In genomic region chrX:44817029-44817428, GRCh38 we compare ENCODE assay signal across 26 cellular contexts. TPM values are rescaled to one million over a fixed set of nuclear protein-coding genes. Genes with fewer than 3 reads are reported as not detected.
DNase-seq lines count a peak whose midpoint lies in the region; ATAC-seq, FAIRE-seq and TF ChIP-seq lines count a peak whose summit lies in the region.
"Had no signal": no experiment of that assay in that cellular context is flagged by ENCODE, and none has a peak within 500 bp of the region (broad histone marks: within the 10 kb centered on the region; RNA-seq: fewer than 3 reads in every experiment).

No MANE protein-coding gene starts in this region.

- no peak overlapping the region for H2BK120ac ChIP-seq in mesendoderm (ENCODE audit: low read depth, low read length)

- H3K27me3 ChIP-seq in NT2/D1 (ENCODE audit: insufficient read depth, insufficient read length) (no peaks in the 10 kb centered on the region), bronchial epithelial cell (ENCODE audit: control insufficient read depth, insufficient read depth, low read length) (no peaks in the 10 kb centered on the region), mesendoderm (ENCODE audit: insufficient read depth, low read length, poor library complexity) (no peaks in the 10 kb centered on the region), heart left ventricle (peaks cover 0 to 9% (median 0%) of the 10 kb centered on the region in 9 donors), adrenal gland (no peaks in the 10 kb centered on the region)
- H3K27me3 ChIP-seq: BE2C; BLaER1 treated with 17β-estradiol and CSF1 and Interleukin-3, amounts not matched to agents 10 nM and 100 nM had no signal

- H4K8ac ChIP-seq in mesendoderm (ENCODE audit: low read depth, low read length) = no peak overlapping the region

- peak; percentile 75 for FAIRE-seq in bronchial epithelial cell (lab: Jason Lieb, UNC)
- FAIRE-seq: D721Med, G401.6, GM19239 had no signal

- TF ChIP-seq CTCF in bronchial epithelial cell (IDR thresholded peaks at IDR 0.05; ENCODE audit: insufficient read depth, low read length, severe bottlenecking) (no peak), heart left ventricle (IDR thresholded peaks at IDR 0.05) (no peak), adrenal gland (IDR thresholded peaks at IDR 0.05) (no peak)

- no peak overlapping the region for H3K23ac ChIP-seq in mesendoderm (ENCODE audit: low read length)

- no peak overlapping the region for H2AK5ac ChIP-seq in mesendoderm (ENCODE audit: low read length)

- no peak for ATAC-seq in heart left ventricle
- no peak for ATAC-seq in HG02870 (IDR thresholded peaks at IDR 0.05; ENCODE audit: unreplicated experiment)
- ATAC-seq: A549, HCT116 had no signal

- no peak overlapping the region for H4K5ac ChIP-seq in mesendoderm (ENCODE audit: low read length)

- H3K4me1 ChIP-seq in NT2/D1 (ENCODE audit: insufficient read depth, insufficient read length) = no peaks in the 10 kb centered on the region
- H3K4me1 ChIP-seq in mesendoderm (ENCODE audit: control insufficient read depth, low read depth, low read length) = no peaks in the 10 kb centered on the region
- no peaks in the 10 kb centered on the region for H3K4me1 ChIP-seq in heart left ventricle
- H3K4me1 ChIP-seq in adrenal gland (replicated peaks in 1 of 2) = no peaks in the 10 kb centered on the region
- H3K4me1 ChIP-seq: A549; BE2C; BLaER1 treated with 17β-estradiol and CSF1 and Interleukin-3, amounts not matched to agents 10 nM and 100 nM had no signal

- DNase-seq in ELF-1 (ENCODE audit: low read depth, low spot score) (peak; percentile 58), NT2/D1 (ENCODE audit: low read depth, low spot score) (peak; percentile 8), bronchial epithelial cell (ENCODE audit: low read depth) (no peak), mesendoderm (peak; percentile 2), heart left ventricle (no peak), adrenal gland (no peak), NCI-H345 treated with DMSO at 0.1 percent for 48 hours (lab: John Stamatoyannopoulos, UW; ENCODE audit: unreplicated experiment) (no peak)
- DNase-seq: 8988T; ACHN; AML-193; BE2C; CD4-positive, alpha-beta T cell; CD8-positive, alpha-beta memory T cell; DMS 273 treated with DMSO at 0.1 percent for 48 hours; DMS79; GM23248; H9 had no signal

- H3K36me3 ChIP-seq in NT2/D1 (ENCODE audit: insufficient read depth, insufficient read length, low read length) (no peaks in the 10 kb centered on the region), bronchial epithelial cell (ENCODE audit: control insufficient read depth, insufficient read depth, low read length) (no peaks in the 10 kb centered on the region), mesendoderm (ENCODE audit: control insufficient read depth, insufficient read depth, low read length) (no peaks in the 10 kb centered on the region), heart left ventricle (no peaks in the 10 kb centered on the region), adrenal gland (replicated peaks in 1 of 2) (no peaks in the 10 kb centered on the region)
- H3K36me3 ChIP-seq: BE2C; BLaER1 treated with 17β-estradiol and CSF1 and Interleukin-3, amounts not matched to agents 10 nM and 100 nM had no signal

- TF ChIP-seq POLR2A in heart left ventricle (IDR thresholded peaks at IDR 0.05) (no peak), adrenal gland (IDR thresholded peaks at IDR 0.05) (no peak)

- H3K56ac ChIP-seq in mesendoderm (ENCODE audit: low read length) = no peak overlapping the region

- no peak overlapping the region for H2BK15ac ChIP-seq in mesendoderm (replicated peaks; ENCODE audit: low read depth)

- H3K9ac ChIP-seq in NT2/D1 (ENCODE audit: insufficient read length, low read depth) (no peak overlapping the region), mesendoderm (ENCODE audit: low read length) (no peak overlapping the region)
- H3K9ac ChIP-seq: BLaER1 treated with 17β-estradiol and CSF1 and Interleukin-3, amounts not matched to agents 10 nM and 100 nM; GM23248 had no signal

- no peak overlapping the region for H3K27ac ChIP-seq in mesendoderm (ENCODE audit: low read depth, low read length)
- H3K27ac ChIP-seq in heart left ventricle = no peak overlapping the region
- H3K27ac ChIP-seq in adrenal gland = no peak overlapping the region
- H3K27ac ChIP-seq: A549; BLaER1 treated with 17β-estradiol and CSF1 and Interleukin-3, amounts not matched to agents 10 nM and 100 nM; GM23248 had no signal

- H3K79me1 ChIP-seq in mesendoderm (ENCODE audit: low read length) = no peaks in the 10 kb centered on the region

- H3K4ac ChIP-seq in mesendoderm (ENCODE audit: low read depth, low read length) = no peak overlapping the region

- no CpG with 5 or more reads among the region's 7 CpGs for WGBS in mesendoderm (ENCODE audit: extremely low coverage, insufficient coverage, low lambda C conversion rate)
- WGBS in heart left ventricle, 4 donors = 82 to 94% (median 88%) methylated on average over 7 of the region's 7 CpGs
- 70 to 91% (median 87%) methylated on average over 6 to 7 of the region's 7 CpGs for WGBS in adrenal gland, 4 donors

- H2BK5ac ChIP-seq in mesendoderm (ENCODE audit: low read length) = no peak overlapping the region

- H3K18ac ChIP-seq in mesendoderm (ENCODE audit: low read length) = no peak overlapping the region

- H3K4me3 ChIP-seq in NT2/D1 (ENCODE audit: insufficient read length, low read depth) (no peak overlapping the region), bronchial epithelial cell (ENCODE audit: low read depth, low read length) (no peak overlapping the region), mesendoderm (ENCODE audit: low read length) (no peak overlapping the region), heart left ventricle (no peak overlapping the region), adrenal gland (no peak overlapping the region)
- H3K4me3 ChIP-seq: A549; BLaER1 treated with 17β-estradiol and CSF1 and Interleukin-3, amounts not matched to agents 10 nM and 100 nM; GM23248 had no signal

- H3K4me2 ChIP-seq in mesendoderm (ENCODE audit: low read length) = no peak overlapping the region
- H3K4me2 ChIP-seq: A549; BLaER1 treated with 17β-estradiol and CSF1 and Interleukin-3, amounts not matched to agents 10 nM and 100 nM had no signal

- H3K9me3 ChIP-seq in NT2/D1 (ENCODE audit: insufficient read depth, low read length) = no peaks in the 10 kb centered on the region; the same call in 1 of the 2 replicates
- no peaks in the 10 kb centered on the region for H3K9me3 ChIP-seq in heart left ventricle
- H3K9me3 ChIP-seq in adrenal gland (replicated peaks in 1 of 3) = no peaks in the 10 kb centered on the region
- H3K9me3 ChIP-seq: A549, BE2C had no signal

- intact Hi-C loops in heart left ventricle (cut with DNase I) = no loop called here
- intact Hi-C loops in adrenal gland (cut with DNase I) = no loop called here

- H3K79me2 ChIP-seq in mesendoderm (ENCODE audit: control insufficient read depth, insufficient read depth, low read length) = no peaks in the 10 kb centered on the region

RNA-seq across cellular contexts. Expression of gene DUSP21, which starts 26.8 kb away (rescaled TPM):
- not detected in 2 replicates for total RNA-seq in bronchial epithelial cell
- polyA plus RNA-seq in mesendoderm (2013, experiment 1 of 2) = not detected
- not detected for polyA plus RNA-seq in mesendoderm (2013, experiment 2 of 2)
- not detected for total RNA-seq in heart left ventricle
- polyA plus RNA-seq in heart left ventricle = not detected
- total RNA-seq in adrenal gland = not detected
- polyA plus RNA-seq in adrenal gland = not detected
- total RNA-seq: CD4-positive, alpha-beta T cell; CD8-positive, alpha-beta memory T cell; GM23248; H4; H9 had no signal
- polyA plus RNA-seq: A549; CD14-positive monocyte; CD8-positive, alpha-beta memory T cell; GM23248 had no signal

RNA-seq across cellular contexts. Expression of gene KDM6A, which starts 56.0 kb away (rescaled TPM):
- total RNA-seq in bronchial epithelial cell (11.1 and 24.6 TPM in 2 replicates), heart left ventricle (10 to 100 TPM; 10.1 to 27.8 (median 14.3) TPM), adrenal gland (10 to 100 TPM; 20.1 to 37.9 (median 27.3) TPM)
- polyA plus RNA-seq in mesendoderm (2013, experiment 1 of 2) = 88.2 TPM
- 89.3 TPM for polyA plus RNA-seq in mesendoderm (2013, experiment 2 of 2)
- polyA plus RNA-seq in heart left ventricle (1 to 10 TPM; 4.4 to 5.2 TPM), adrenal gland (10 to 100 TPM in 2 of 3 donors, 1 to 10 TPM in 1; 4.1 to 16.5 (median 15.8) TPM)

Comparison
In these comparisons a context has a peak if more than half of its experiments do, and no peak if none do; other contexts are left out.
1. DNase-seq: peak in ELF-1 (single experiment), NT2/D1 (single experiment) and mesendoderm (single experiment); none in bronchial epithelial cell (single experiment), heart left ventricle (0 of 5), adrenal gland (0 of 7) and NCI-H345 treated with DMSO at 0.1 percent for 48 hours (single experiment).